ENCODE assay signal across 18 cellular contexts in genomic region chr11:130775306-130776043, GRCh38.
DNase-seq lines count a peak whose midpoint lies in the region; ATAC-seq and TF ChIP-seq lines count a peak whose summit lies in the region.
"Had no signal": no experiment of that assay in that cellular context is flagged by ENCODE, and none has a peak within 500 bp of the region (broad histone marks: within the 10 kb centered on the region; RNA-seq: fewer than 3 reads in every experiment).

No MANE protein-coding gene starts in this region.

- H2AFZ ChIP-seq in hepatocyte = no peak overlapping the region

- no peak for ATAC-seq in T-helper 17 cell
- ATAC-seq: activated T-cell treated with anti-CD3 and anti-CD28 coated beads, Interleukin-2, amount 50 U/mL, for 72 hours had no signal

- peaks cover 5% of the 10 kb centered on the region for H3K4me1 Mint-ChIP-seq in T-helper 17 cell
- H3K4me1 Mint-ChIP-seq: activated CD4-positive, alpha-beta memory T cell treated with anti-CD3 and anti-CD28 coated beads, Interleukin-2, amount 10 ng/mL, durations not matched to agents 7 days and 5 days had no signal

- DNase-seq in AG08396 (ENCODE audit: low spot score) = peak; percentile 25
- peak; percentile 32 for DNase-seq in HS-5 (ENCODE audit: low read depth)
- peak; percentile 58 for DNase-seq in brain microvascular endothelial cell
- peak; percentile 21 for DNase-seq in hepatocyte (ENCODE audit: low spot score)
- no peak for DNase-seq in Kasumi-1 (lab: John Stamatoyannopoulos, UW)
- no peak for DNase-seq in T-helper 17 cell
- no peak for DNase-seq in lower leg skin (ENCODE audit: low spot score in 2 of 2)
- DNase-seq in suprapubic skin (ENCODE audit: low spot score in 2 of 2) = no peak
- DNase-seq: activated CD4-positive, alpha-beta memory T cell treated with anti-CD3 and anti-CD28 coated beads, Interleukin-2, amount 10 ng/mL, durations not matched to agents 7 days and 5 days; activated naive CD8-positive, alpha-beta T cell treated with anti-CD3 and anti-CD28 coated beads, Interleukin-2, amount 10 ng/mL, durations not matched to agents 7 days and 5 days; activated T-cell treated with anti-CD3 and anti-CD28 coated beads, Interleukin-2, amount 50 U/mL, for 72 hours; erythroblast; NCI-H1092; SK-N-SH; stimulated activated CD4-positive, alpha-beta T cell treated with anti-CD3 and anti-CD28 coated beads, Interleukin-4, amount 100 ng/mL, for 1 hour; transverse colon had no signal

- no peak overlapping the region for H3K27ac Mint-ChIP-seq in T-helper 17 cell
- H3K27ac Mint-ChIP-seq: activated CD4-positive, alpha-beta memory T cell treated with anti-CD3 and anti-CD28 coated beads, Interleukin-2, amount 10 ng/mL, durations not matched to agents 7 days and 5 days; activated naive CD8-positive, alpha-beta T cell treated with anti-CD3 and anti-CD28 coated beads, Interleukin-2, amount 10 ng/mL, durations not matched to agents 7 days and 5 days; activated T-cell treated with anti-CD3 and anti-CD28 coated beads, Interleukin-2, amount 50 U/mL, for 72 hours; nephron had no signal

- H3K4me3 ChIP-seq in brain microvascular endothelial cell (ENCODE audit: low read depth, low read length) (no peak overlapping the region), hepatocyte (no peak overlapping the region), lower leg skin (ENCODE audit: low read depth, poor library complexity, severe bottlenecking) (no peak overlapping the region), suprapubic skin (no peak overlapping the region)
- H3K4me3 ChIP-seq: right atrium auricular region, transverse colon had no signal

- no peaks in the 10 kb centered on the region for H3K9me2 ChIP-seq in hepatocyte (replicated peaks; ENCODE audit: insufficient read depth)
- H3K9me2 ChIP-seq: SK-N-SH had no signal

- in situ Hi-C loops in brain microvascular endothelial cell (cut with HindIII; ENCODE audit: low pct_ligation_motif_present, low sequenced_read_pairs) = no loop called here

- TF ChIP-seq CTCF in brain microvascular endothelial cell (IDR thresholded peaks at IDR 0.05; ENCODE audit: low read depth, low read length, missing control alignments) (no peak), hepatocyte (IDR thresholded peaks at IDR 0.05; ENCODE audit: poor library complexity) (no peak), lower leg skin (IDR thresholded peaks at IDR 0.05) (no peak), suprapubic skin (IDR thresholded peaks at IDR 0.05) (no peak)

- H3K36me3 Mint-ChIP-seq in T-helper 17 cell (ENCODE audit: low read depth) = no peaks in the 10 kb centered on the region
- H3K36me3 Mint-ChIP-seq: activated naive CD8-positive, alpha-beta T cell treated with anti-CD3 and anti-CD28 coated beads, Interleukin-2, amount 10 ng/mL, durations not matched to agents 7 days and 5 days had no signal

- no peaks in the 10 kb centered on the region for H3K79me2 ChIP-seq in hepatocyte

- H3K4me2 ChIP-seq in hepatocyte = no peak overlapping the region
- H3K4me2 ChIP-seq: SK-N-SH had no signal

- intact Hi-C loops in lower leg skin (cut with DNase I; ENCODE audit: low total_unique reads) = no loop called here

- no peak overlapping the region for H3K4me3 Mint-ChIP-seq in T-helper 17 cell
- H3K4me3 Mint-ChIP-seq: activated CD4-positive, alpha-beta memory T cell treated with anti-CD3 and anti-CD28 coated beads, Interleukin-2, amount 10 ng/mL, durations not matched to agents 7 days and 5 days; activated naive CD8-positive, alpha-beta T cell treated with anti-CD3 and anti-CD28 coated beads, Interleukin-2, amount 10 ng/mL, durations not matched to agents 7 days and 5 days; activated T-cell treated with anti-CD3 and anti-CD28 coated beads, Interleukin-2, amount 50 U/mL, for 72 hours; nephron had no signal

- H3K9me3 ChIP-seq in hepatocyte (ENCODE audit: low read depth) = no peaks in the 10 kb centered on the region
- no peaks in the 10 kb centered on the region for H3K9me3 ChIP-seq in T-helper 17 cell (ENCODE audit: control insufficient read depth, low read length, poor library complexity, severe bottlenecking)
- no peaks in the 10 kb centered on the region for H3K9me3 ChIP-seq in suprapubic skin
- H3K9me3 ChIP-seq: right atrium auricular region, SK-N-SH, transverse colon had no signal

- H3K27me3 Mint-ChIP-seq in T-helper 17 cell = peaks cover 23% of the 10 kb centered on the region

- H3K4me1 ChIP-seq in hepatocyte (ENCODE audit: insufficient read depth) (peaks cover 11% of the 10 kb centered on the region), suprapubic skin (peaks cover 38% of the 10 kb centered on the region)

- H3K36me3 ChIP-seq in brain microvascular endothelial cell (replicated peaks) (no peaks in the 10 kb centered on the region), hepatocyte (replicated peaks; ENCODE audit: insufficient read depth, low read depth) (no peaks in the 10 kb centered on the region), suprapubic skin (no peaks in the 10 kb centered on the region)
- H3K36me3 ChIP-seq: right atrium auricular region, transverse colon had no signal

- WGBS in hepatocyte (ENCODE audit: low lambda C conversion rate, missing lambda C conversion rate) = 87% methylated on average over 6 of the region's 6 CpGs
- WGBS in lower leg skin, 2 donors = 56 to 62% methylated on average over 6 of the region's 6 CpGs
- WGBS in suprapubic skin = 52% methylated on average over 6 of the region's 6 CpGs

- TF ChIP-seq EP300 in suprapubic skin (IDR thresholded peaks at IDR 0.05) = no peak

- TF ChIP-seq POLR2A in lower leg skin (IDR thresholded peaks at IDR 0.05) (no peak), suprapubic skin (IDR thresholded peaks at IDR 0.05) (no peak)

- H4K20me1 ChIP-seq in hepatocyte (ENCODE audit: insufficient read depth, poor library complexity, severe bottlenecking) = no peaks in the 10 kb centered on the region

- H3K27me3 ChIP-seq in brain microvascular endothelial cell (replicated peaks) (no peaks in the 10 kb centered on the region), hepatocyte (no peaks in the 10 kb centered on the region), suprapubic skin (no peaks in the 10 kb centered on the region)
- H3K27me3 ChIP-seq: right atrium auricular region, transverse colon had no signal

- H3K27ac ChIP-seq in brain microvascular endothelial cell (no peak overlapping the region), hepatocyte (peak overlapping the region; percentile 23), suprapubic skin (no peak overlapping the region)
- H3K27ac ChIP-seq: right atrium auricular region, transverse colon had no signal

Comparison
In these comparisons a context has a peak if more than half of its experiments do, and no peak if none do; other contexts are left out.
1. DNase-seq: peak in AG08396 (single experiment), HS-5 (single experiment), brain microvascular endothelial cell (single experiment) and hepatocyte (single experiment); none in Kasumi-1 (0 of 2), T-helper 17 cell (0 of 3), lower leg skin (0 of 2) and suprapubic skin (0 of 2).